Comparison of ENCODE assay signal across 14 cellular contexts in the genomic region with DNA sequence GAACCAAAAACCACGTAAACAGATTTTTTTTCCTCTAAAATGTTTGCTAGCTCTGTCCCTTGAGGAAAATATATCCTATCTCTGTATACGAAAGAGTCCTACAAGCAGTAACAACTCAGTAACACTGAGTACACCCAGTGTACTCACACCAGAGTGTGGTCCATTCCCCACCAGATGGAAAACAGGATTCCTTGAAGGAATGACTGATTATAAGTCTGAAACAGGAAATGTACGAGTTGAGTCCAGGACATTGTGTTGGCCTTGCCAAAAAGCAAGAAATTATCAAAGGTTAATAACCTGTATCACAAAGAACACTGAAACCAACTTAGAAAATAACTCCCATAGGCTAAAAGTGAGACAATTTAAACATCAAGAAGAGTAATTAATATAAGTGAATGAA. TPM values are rescaled to one million over a fixed set of nuclear protein-coding genes. Genes with fewer than 3 reads are reported as not detected.
DNase-seq lines count a peak whose midpoint lies in the region; ATAC-seq and TF ChIP-seq lines count a peak whose summit lies in the region.
"Had no signal": no experiment of that assay in that cellular context is flagged by ENCODE, and none has a peak within 500 bp of the region (broad histone marks: within the 10 kb centered on the region; RNA-seq: fewer than 3 reads in every experiment).

No MANE protein-coding gene starts in this region.

- ATAC-seq in SK-N-SH treated with all-trans-retinoic acid at 6 μM for 48 hours, result 0 out of 3 replicates have a peak, but pooled peaks have one; percentile 32

- no peak for TF ChIP-seq POLR2A in prostate gland (IDR thresholded peaks at IDR 0.05)

- H3K27ac Mint-ChIP-seq in activated T-cell treated with anti-CD3 and anti-CD28 coated beads, Interleukin-2, amount 50 U/mL, for 24 hours, result peak overlapping the region; percentile 52
- H3K27ac Mint-ChIP-seq: activated naive CD8-positive, alpha-beta T cell treated with anti-CD3 and anti-CD28 coated beads, Interleukin-2, amount 10 ng/mL, durations not matched to agents 7 days and 5 days; nephron progenitor cell had no signal

- no peaks in the 10 kb centered on the region for H3K9me3 Mint-ChIP-seq in activated T-cell treated with anti-CD3 and anti-CD28 coated beads, Interleukin-2, amount 50 U/mL, for 24 hours
- H3K9me3 Mint-ChIP-seq: stimulated activated effector memory CD8-positive, alpha-beta T cell treated with anti-CD3 and anti-CD28 coated beads, Interleukin-12 subunit alpha, Interleukin-12 subunit beta, amount 100 ng/mL, for 72 hours had no signal

- H3K36me3 ChIP-seq in prostate gland, result no peaks in the 10 kb centered on the region
- H3K36me3 ChIP-seq: SJSA1 had no signal

- H3K27ac ChIP-seq in prostate gland, result peak overlapping the region; percentile 34 to 42
- H3K27ac ChIP-seq: SJSA1 had no signal

- intact Hi-C loops in prostate gland (cut with DNase I), result no loop called here

- H3K4me3 ChIP-seq in fibroblast of villous mesenchyme (ENCODE audit: low read depth, low read length) (no peak overlapping the region), prostate gland (no peak overlapping the region)
- H3K4me3 ChIP-seq: SJSA1 had no signal

- H3K4me3 Mint-ChIP-seq in activated T-cell treated with anti-CD3 and anti-CD28 coated beads, Interleukin-2, amount 50 U/mL, for 24 hours, result no peak overlapping the region
- H3K4me3 Mint-ChIP-seq: activated naive CD8-positive, alpha-beta T cell treated with anti-CD3 and anti-CD28 coated beads, Interleukin-2, amount 10 ng/mL, durations not matched to agents 7 days and 5 days; nephron progenitor cell; stimulated activated effector memory CD8-positive, alpha-beta T cell treated with anti-CD3 and anti-CD28 coated beads, Interleukin-12 subunit alpha, Interleukin-12 subunit beta, amount 100 ng/mL, for 72 hours had no signal

- in situ Hi-C loops in G401 (cut with HindIII; ENCODE audit: low sequenced_read_pairs), result no loop called here

- no peaks in the 10 kb centered on the region for H3K27me3 Mint-ChIP-seq in activated T-cell treated with anti-CD3 and anti-CD28 coated beads, Interleukin-2, amount 50 U/mL, for 24 hours
- H3K27me3 Mint-ChIP-seq: activated naive CD8-positive, alpha-beta T cell treated with anti-CD3 and anti-CD28 coated beads, Interleukin-2, amount 10 ng/mL, durations not matched to agents 7 days and 5 days had no signal

- H3K4me1 Mint-ChIP-seq in activated T-cell treated with anti-CD3 and anti-CD28 coated beads, Interleukin-2, amount 50 U/mL, for 24 hours (ENCODE audit: low read depth), result peaks cover 57% of the 10 kb centered on the region
- H3K4me1 Mint-ChIP-seq: nephron progenitor cell had no signal

- H3K9me3 ChIP-seq in prostate gland, result no peaks in the 10 kb centered on the region
- H3K9me3 ChIP-seq: SJSA1 had no signal

- H3K4me1 ChIP-seq in prostate gland (replicated peaks), result peaks cover 12% of the 10 kb centered on the region
- H3K4me1 ChIP-seq: SJSA1 had no signal

- no peak for TF ChIP-seq CTCF in fibroblast of villous mesenchyme (IDR thresholded peaks at IDR 0.05; ENCODE audit: insufficient read depth, low read depth, low read length)
- no peak for TF ChIP-seq CTCF in prostate gland (IDR thresholded peaks at IDR 0.05)

- H3K36me3 Mint-ChIP-seq in activated T-cell treated with anti-CD3 and anti-CD28 coated beads, Interleukin-2, amount 50 U/mL, for 24 hours (ENCODE audit: low read depth), result peaks cover 57% of the 10 kb centered on the region

- WGBS in prostate gland, result 23% methylated on average over 3 of the region's 3 CpGs

- H3K27me3 ChIP-seq in prostate gland (replicated peaks; ENCODE audit: insufficient read depth), result no peaks in the 10 kb centered on the region
- H3K27me3 ChIP-seq: SJSA1 had no signal

- DNase-seq in activated T-cell treated with anti-CD3 and anti-CD28 coated beads, Interleukin-2, amount 50 U/mL, for 24 hours, result no peak
- DNase-seq in activated T-cell treated with anti-CD3 and anti-CD28 coated beads, Interleukin-2, amount 50 U/mL, for 48 hours, result no peak
- DNase-seq in fibroblast of villous mesenchyme (ENCODE audit: low read depth), result peak; percentile 27
- DNase-seq in prostate gland (ENCODE audit: low spot score), result no peak
- DNase-seq in activated CD4-positive, alpha-beta T cell treated with anti-CD3 and anti-CD28 coated beads, Interleukin-2, amount 50 U/mL, for 48 hours, result no peak
- no peak for DNase-seq in NCI-H2227 (lab: John Stamatoyannopoulos, UW; ENCODE audit: unreplicated experiment)
- DNase-seq in G401 (ENCODE audit: low spot score), result no peak
- DNase-seq: activated naive CD8-positive, alpha-beta T cell treated with anti-CD3 and anti-CD28 coated beads, Interleukin-2, amount 10 ng/mL, durations not matched to agents 7 days and 5 days; GDM1; hypothalamus; nephron progenitor cell had no signal

TF ChIP-seq in SK-N-SH treated with all-trans-retinoic acid at 6 μM for 48 hours, 23 proteins besides CTCF, POLR2A, EP300 and RAD21:
- no peak for TF ChIP-seq ZFP3 (CRISPR knock-in tag; IDR thresholded peaks at IDR 0.05)
- no peak for TF ChIP-seq ISL1 (CRISPR knock-in tag; IDR thresholded peaks at IDR 0.05)
- TF ChIP-seq, protein P1, sequence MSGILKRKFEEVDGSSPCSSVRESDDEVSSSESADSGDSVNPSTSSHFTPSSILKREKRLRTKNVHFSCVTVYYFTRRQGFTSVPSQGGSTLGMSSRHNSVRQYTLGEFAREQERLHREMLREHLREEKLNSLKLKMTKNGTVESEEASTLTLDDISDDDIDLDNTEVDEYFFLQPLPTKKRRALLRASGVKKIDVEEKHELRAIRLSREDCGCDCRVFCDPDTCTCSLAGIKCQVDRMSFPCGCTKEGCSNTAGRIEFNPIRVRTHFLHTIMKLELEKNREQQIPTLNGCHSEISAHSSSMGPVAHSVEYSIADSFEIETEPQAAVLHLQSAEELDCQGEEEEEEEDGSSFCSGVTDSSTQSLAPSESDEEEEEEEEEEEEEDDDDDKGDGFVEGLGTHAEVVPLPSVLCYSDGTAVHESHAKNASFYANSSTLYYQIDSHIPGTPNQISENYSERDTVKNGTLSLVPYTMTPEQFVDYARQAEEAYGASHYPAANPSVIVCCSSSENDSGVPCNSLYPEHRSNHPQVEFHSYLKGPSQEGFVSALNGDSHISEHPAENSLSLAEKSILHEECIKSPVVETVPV (CRISPR knock-in tag; IDR thresholded peaks at IDR 0.05), result no peak
- no peak for TF ChIP-seq CSDC2 (CRISPR knock-in tag; IDR thresholded peaks at IDR 0.05)
- TF ChIP-seq ARNTL (CRISPR knock-in tag; IDR thresholded peaks at IDR 0.05; ENCODE audit: borderline replicate concordance, low read depth), result no peak
- TF ChIP-seq PPARA (CRISPR knock-in tag; IDR thresholded peaks at IDR 0.05; ENCODE audit: borderline replicate concordance), result no peak
- no peak for TF ChIP-seq ZNF70 (CRISPR knock-in tag; IDR thresholded peaks at IDR 0.05)
- no peak for TF ChIP-seq TCF4 (CRISPR knock-in tag; IDR thresholded peaks at IDR 0.05; ENCODE audit: borderline replicate concordance)
- TF ChIP-seq OSR1 (CRISPR knock-in tag; IDR thresholded peaks at IDR 0.05), result no peak
- TF ChIP-seq ZC3H10 (CRISPR knock-in tag; IDR thresholded peaks at IDR 0.05), result no peak
- TF ChIP-seq ESRRG (CRISPR knock-in tag; IDR thresholded peaks at IDR 0.05), result no peak
- TF ChIP-seq TOX (CRISPR knock-in tag; IDR thresholded peaks at IDR 0.05; ENCODE audit: borderline replicate concordance), result no peak
- TF ChIP-seq RARB (CRISPR knock-in tag; IDR thresholded peaks at IDR 0.05), result no peak
- TF ChIP-seq, protein P2, sequence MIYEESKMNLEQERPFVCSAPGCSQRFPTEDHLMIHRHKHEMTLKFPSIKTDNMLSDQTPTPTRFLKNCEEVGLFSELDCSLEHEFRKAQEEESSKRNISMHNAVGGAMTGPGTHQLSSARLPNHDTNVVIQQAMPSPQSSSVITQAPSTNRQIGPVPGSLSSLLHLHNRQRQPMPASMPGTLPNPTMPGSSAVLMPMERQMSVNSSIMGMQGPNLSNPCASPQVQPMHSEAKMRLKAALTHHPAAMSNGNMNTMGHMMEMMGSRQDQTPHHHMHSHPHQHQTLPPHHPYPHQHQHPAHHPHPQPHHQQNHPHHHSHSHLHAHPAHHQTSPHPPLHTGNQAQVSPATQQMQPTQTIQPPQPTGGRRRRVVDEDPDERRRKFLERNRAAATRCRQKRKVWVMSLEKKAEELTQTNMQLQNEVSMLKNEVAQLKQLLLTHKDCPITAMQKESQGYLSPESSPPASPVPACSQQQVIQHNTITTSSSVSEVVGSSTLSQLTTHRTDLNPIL (CRISPR knock-in tag; IDR thresholded peaks at IDR 0.05; ENCODE audit: low read depth), result no peak

RNA-seq across cellular contexts. Expression of gene GOLPH3, which starts 20.4 kb away (rescaled TPM):
- 71.8 and 86.4 TPM in 2 replicates for total RNA-seq in fibroblast of villous mesenchyme
- 100 to 1,000 TPM; 118 to 259 TPM for total RNA-seq in prostate gland
- 69.7 and 90.4 TPM in 2 replicates for total RNA-seq in G401 (2014; rRNA removed; shearing (Covaris generic))
